1 cellular context compared by ENCODE assay signal in the genomic region with DNA sequence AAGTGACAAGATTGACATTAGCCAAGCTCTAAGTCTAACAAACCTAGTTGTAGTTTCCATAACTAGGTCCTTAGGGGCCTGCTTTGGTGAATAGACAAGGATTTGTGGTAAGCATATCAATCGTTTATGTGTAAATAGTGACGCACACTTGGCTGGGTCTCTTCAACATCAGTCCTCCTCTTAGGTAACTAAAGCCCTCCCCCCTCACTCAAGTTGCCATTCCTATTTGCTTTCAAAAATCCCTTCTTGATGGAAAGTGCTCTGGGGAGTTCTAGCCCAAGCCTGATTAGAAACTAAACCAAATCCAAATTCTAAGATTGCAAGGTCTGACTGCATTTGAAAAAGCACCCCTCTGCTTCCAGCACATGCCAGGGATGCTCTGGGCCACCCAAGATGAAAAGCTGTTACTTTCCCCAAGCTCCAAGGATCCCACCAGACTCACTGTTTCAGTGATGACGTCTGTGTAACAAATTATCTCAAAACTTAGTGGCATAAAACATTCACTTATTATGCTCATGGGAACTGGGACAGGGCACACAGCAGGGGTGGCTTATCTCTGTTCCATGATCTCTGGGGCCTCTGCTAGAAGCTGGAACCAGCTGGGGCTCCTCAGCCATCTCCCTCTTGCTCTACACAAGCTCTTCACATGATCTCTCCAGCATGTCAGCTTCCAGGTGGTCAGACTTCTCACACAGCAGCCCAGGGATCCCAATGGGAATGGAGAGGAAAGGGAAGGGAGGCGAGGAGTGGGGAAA.
TF ChIP-seq lines count a peak whose summit lies in the region.

No MANE protein-coding gene starts in this region.

TF ChIP-seq in HEK293, 187 proteins besides CTCF, POLR2A, EP300 and RAD21 (continued from another document and continues in another):
- TF ChIP-seq, protein P1, sequence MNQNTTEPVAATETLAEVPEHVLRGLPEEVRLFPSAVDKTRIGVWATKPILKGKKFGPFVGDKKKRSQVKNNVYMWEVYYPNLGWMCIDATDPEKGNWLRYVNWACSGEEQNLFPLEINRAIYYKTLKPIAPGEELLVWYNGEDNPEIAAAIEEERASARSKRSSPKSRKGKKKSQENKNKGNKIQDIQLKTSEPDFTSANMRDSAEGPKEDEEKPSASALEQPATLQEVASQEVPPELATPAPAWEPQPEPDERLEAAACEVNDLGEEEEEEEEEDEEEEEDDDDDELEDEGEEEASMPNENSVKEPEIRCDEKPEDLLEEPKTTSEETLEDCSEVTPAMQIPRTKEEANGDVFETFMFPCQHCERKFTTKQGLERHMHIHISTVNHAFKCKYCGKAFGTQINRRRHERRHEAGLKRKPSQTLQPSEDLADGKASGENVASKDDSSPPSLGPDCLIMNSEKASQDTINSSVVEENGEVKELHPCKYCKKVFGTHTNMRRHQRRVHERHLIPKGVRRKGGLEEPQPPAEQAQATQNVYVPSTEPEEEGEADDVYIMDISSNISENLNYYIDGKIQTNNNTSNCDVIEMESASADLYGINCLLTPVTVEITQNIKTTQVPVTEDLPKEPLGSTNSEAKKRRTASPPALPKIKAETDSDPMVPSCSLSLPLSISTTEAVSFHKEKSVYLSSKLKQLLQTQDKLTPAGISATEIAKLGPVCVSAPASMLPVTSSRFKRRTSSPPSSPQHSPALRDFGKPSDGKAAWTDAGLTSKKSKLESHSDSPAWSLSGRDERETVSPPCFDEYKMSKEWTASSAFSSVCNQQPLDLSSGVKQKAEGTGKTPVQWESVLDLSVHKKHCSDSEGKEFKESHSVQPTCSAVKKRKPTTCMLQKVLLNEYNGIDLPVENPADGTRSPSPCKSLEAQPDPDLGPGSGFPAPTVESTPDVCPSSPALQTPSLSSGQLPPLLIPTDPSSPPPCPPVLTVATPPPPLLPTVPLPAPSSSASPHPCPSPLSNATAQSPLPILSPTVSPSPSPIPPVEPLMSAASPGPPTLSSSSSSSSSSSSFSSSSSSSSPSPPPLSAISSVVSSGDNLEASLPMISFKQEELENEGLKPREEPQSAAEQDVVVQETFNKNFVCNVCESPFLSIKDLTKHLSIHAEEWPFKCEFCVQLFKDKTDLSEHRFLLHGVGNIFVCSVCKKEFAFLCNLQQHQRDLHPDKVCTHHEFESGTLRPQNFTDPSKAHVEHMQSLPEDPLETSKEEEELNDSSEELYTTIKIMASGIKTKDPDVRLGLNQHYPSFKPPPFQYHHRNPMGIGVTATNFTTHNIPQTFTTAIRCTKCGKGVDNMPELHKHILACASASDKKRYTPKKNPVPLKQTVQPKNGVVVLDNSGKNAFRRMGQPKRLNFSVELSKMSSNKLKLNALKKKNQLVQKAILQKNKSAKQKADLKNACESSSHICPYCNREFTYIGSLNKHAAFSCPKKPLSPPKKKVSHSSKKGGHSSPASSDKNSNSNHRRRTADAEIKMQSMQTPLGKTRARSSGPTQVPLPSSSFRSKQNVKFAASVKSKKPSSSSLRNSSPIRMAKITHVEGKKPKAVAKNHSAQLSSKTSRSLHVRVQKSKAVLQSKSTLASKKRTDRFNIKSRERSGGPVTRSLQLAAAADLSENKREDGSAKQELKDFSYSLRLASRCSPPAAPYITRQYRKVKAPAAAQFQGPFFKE (tag by site-specific recombination; IDR thresholded peaks at IDR 0.05; ENCODE audit: borderline replicate concordance) = no peak
- TF ChIP-seq ZNF521 (tag by site-specific recombination; IDR thresholded peaks at IDR 0.05) (no peak), ZNF2 (tag by site-specific recombination; IDR thresholded peaks at IDR 0.05) (0 out of 2 replicates have a peak, but pooled peaks have one; percentile 21), ZNF510 (tag by site-specific recombination; IDR thresholded peaks at IDR 0.05; ENCODE audit: insufficient replicate concordance) (no peak), ZNF621 (tag by site-specific recombination; IDR thresholded peaks at IDR 0.05) (no peak), ZNF623 (tag by site-specific recombination; IDR thresholded peaks at IDR 0.05) (peak; percentile 18; the same call in 1 of the 2 replicates), ZFP69B (tag by site-specific recombination; IDR thresholded peaks at IDR 0.05) (peak; percentile 35; the same call in 1 of the 2 replicates), ZNF792 (tag by site-specific recombination; IDR thresholded peaks at IDR 0.05) (no peak), ZNF629 (tag by site-specific recombination; IDR thresholded peaks at IDR 0.05) (peak; percentile 97), ZNF311 (tag by site-specific recombination; IDR thresholded peaks at IDR 0.05; ENCODE audit: borderline replicate concordance) (no peak), ZNF132 (tag by site-specific recombination; IDR thresholded peaks at IDR 0.05; ENCODE audit: borderline replicate concordance) (no peak), ZNF223 (tag by site-specific recombination; IDR thresholded peaks at IDR 0.05) (no peak), ZNF354C (tag by site-specific recombination; IDR thresholded peaks at IDR 0.05; ENCODE audit: borderline replicate concordance, low read depth) (no peak), ZNF155 (tag by site-specific recombination; IDR thresholded peaks at IDR 0.05) (no peak), ZNF239 (tag by site-specific recombination; IDR thresholded peaks at IDR 0.05) (no peak), ZBTB48 (tag by site-specific recombination; IDR thresholded peaks at IDR 0.05) (peak; percentile 80), ZFP37 (tag by site-specific recombination; IDR thresholded peaks at IDR 0.05) (0 out of 2 replicates have a peak, but pooled peaks have one; percentile 9), ZNF391 (tag by site-specific recombination; IDR thresholded peaks at IDR 0.05; ENCODE audit: borderline replicate concordance, low read depth) (peak; percentile 80; the same call in 1 of the 2 replicates), ZSCAN16 (tag by site-specific recombination; IDR thresholded peaks at IDR 0.05) (no peak), ZNF561 (tag by site-specific recombination; IDR thresholded peaks at IDR 0.05; ENCODE audit: borderline replicate concordance) (peak; percentile 63), ZNF664 (tag by site-specific recombination; IDR thresholded peaks at IDR 0.05) (no peak), ZNF670 (tag by site-specific recombination; IDR thresholded peaks at IDR 0.05; ENCODE audit: low read depth) (no peak)
- TF ChIP-seq, protein P2, sequence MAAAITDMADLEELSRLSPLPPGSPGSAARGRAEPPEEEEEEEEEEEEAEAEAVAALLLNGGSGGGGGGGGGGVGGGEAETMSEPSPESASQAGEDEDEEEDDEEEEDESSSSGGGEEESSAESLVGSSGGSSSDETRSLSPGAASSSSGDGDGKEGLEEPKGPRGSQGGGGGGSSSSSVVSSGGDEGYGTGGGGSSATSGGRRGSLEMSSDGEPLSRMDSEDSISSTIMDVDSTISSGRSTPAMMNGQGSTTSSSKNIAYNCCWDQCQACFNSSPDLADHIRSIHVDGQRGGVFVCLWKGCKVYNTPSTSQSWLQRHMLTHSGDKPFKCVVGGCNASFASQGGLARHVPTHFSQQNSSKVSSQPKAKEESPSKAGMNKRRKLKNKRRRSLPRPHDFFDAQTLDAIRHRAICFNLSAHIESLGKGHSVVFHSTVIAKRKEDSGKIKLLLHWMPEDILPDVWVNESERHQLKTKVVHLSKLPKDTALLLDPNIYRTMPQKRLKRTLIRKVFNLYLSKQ (tag by site-specific recombination; IDR thresholded peaks at IDR 0.05; ENCODE audit: borderline replicate concordance) = no peak
- TF ChIP-seq, protein P3, sequence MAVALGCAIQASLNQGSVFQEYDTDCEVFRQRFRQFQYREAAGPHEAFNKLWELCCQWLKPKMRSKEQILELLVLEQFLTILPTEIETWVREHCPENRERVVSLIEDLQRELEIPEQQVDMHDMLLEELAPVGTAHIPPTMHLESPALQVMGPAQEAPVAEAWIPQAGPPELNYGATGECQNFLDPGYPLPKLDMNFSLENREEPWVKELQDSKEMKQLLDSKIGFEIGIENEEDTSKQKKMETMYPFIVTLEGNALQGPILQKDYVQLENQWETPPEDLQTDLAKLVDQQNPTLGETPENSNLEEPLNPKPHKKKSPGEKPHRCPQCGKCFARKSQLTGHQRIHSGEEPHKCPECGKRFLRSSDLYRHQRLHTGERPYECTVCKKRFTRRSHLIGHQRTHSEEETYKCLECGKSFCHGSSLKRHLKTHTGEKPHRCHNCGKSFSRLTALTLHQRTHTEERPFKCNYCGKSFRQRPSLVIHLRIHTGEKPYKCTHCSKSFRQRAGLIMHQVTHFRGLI (tag by site-specific recombination; IDR thresholded peaks at IDR 0.05) = no peak
- TF ChIP-seq, protein P4, sequence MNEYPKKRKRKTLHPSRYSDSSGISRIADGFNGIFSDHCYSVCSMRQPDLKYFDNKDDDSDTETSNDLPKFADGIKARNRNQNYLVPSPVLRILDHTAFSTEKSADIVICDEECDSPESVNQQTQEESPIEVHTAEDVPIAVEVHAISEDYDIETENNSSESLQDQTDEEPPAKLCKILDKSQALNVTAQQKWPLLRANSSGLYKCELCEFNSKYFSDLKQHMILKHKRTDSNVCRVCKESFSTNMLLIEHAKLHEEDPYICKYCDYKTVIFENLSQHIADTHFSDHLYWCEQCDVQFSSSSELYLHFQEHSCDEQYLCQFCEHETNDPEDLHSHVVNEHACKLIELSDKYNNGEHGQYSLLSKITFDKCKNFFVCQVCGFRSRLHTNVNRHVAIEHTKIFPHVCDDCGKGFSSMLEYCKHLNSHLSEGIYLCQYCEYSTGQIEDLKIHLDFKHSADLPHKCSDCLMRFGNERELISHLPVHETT (tag by site-specific recombination; IDR thresholded peaks at IDR 0.05) = peak; percentile 64
- TF ChIP-seq, protein P5, sequence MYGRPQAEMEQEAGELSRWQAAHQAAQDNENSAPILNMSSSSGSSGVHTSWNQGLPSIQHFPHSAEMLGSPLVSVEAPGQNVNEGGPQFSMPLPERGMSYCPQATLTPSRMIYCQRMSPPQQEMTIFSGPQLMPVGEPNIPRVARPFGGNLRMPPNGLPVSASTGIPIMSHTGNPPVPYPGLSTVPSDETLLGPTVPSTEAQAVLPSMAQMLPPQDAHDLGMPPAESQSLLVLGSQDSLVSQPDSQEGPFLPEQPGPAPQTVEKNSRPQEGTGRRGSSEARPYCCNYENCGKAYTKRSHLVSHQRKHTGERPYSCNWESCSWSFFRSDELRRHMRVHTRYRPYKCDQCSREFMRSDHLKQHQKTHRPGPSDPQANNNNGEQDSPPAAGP (tag by site-specific recombination; IDR thresholded peaks at IDR 0.05) = peak; percentile 79
- TF ChIP-seq, protein P6, sequence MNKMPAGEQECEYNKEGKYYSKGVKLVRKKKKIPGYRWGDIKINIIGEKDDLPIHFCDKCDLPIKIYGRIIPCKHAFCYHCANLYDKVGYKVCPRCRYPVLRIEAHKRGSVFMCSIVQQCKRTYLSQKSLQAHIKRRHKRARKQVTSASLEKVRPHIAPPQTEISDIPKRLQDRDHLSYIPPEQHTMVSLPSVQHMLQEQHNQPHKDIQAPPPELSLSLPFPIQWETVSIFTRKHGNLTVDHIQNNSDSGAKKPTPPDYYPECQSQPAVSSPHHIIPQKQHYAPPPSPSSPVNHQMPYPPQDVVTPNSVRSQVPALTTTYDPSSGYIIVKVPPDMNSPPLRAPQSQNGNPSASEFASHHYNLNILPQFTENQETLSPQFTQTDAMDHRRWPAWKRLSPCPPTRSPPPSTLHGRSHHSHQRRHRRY (tag by site-specific recombination; IDR thresholded peaks at IDR 0.05) = no peak
- TF ChIP-seq, protein P7, sequence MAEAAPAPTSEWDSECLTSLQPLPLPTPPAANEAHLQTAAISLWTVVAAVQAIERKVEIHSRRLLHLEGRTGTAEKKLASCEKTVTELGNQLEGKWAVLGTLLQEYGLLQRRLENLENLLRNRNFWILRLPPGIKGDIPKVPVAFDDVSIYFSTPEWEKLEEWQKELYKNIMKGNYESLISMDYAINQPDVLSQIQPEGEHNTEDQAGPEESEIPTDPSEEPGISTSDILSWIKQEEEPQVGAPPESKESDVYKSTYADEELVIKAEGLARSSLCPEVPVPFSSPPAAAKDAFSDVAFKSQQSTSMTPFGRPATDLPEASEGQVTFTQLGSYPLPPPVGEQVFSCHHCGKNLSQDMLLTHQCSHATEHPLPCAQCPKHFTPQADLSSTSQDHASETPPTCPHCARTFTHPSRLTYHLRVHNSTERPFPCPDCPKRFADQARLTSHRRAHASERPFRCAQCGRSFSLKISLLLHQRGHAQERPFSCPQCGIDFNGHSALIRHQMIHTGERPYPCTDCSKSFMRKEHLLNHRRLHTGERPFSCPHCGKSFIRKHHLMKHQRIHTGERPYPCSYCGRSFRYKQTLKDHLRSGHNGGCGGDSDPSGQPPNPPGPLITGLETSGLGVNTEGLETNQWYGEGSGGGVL (tag by site-specific recombination; IDR thresholded peaks at IDR 0.05) = peak; percentile 57; the same call in 1 of the 2 replicates
- TF ChIP-seq, protein P8, sequence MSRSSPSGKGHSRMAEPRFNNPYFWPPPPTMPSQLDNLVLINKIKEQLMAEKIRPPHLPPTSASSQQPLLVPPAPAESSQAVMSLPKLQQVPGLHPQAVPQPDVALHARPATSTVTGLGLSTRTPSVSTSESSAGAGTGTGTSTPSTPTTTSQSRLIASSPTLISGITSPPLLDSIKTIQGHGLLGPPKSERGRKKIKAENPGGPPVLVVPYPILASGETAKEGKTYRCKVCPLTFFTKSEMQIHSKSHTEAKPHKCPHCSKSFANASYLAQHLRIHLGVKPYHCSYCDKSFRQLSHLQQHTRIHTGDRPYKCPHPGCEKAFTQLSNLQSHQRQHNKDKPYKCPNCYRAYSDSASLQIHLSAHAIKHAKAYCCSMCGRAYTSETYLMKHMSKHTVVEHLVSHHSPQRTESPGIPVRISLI (tag by site-specific recombination; IDR thresholded peaks at IDR 0.05) = no peak
- TF ChIP-seq, protein P9, sequence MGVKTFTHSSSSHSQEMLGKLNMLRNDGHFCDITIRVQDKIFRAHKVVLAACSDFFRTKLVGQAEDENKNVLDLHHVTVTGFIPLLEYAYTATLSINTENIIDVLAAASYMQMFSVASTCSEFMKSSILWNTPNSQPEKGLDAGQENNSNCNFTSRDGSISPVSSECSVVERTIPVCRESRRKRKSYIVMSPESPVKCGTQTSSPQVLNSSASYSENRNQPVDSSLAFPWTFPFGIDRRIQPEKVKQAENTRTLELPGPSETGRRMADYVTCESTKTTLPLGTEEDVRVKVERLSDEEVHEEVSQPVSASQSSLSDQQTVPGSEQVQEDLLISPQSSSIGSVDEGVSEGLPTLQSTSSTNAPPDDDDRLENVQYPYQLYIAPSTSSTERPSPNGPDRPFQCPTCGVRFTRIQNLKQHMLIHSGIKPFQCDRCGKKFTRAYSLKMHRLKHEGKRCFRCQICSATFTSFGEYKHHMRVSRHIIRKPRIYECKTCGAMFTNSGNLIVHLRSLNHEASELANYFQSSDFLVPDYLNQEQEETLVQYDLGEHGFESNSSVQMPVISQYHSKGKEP (tag by site-specific recombination; IDR thresholded peaks at IDR 0.05) = peak; percentile 65; the same call in 1 of the 2 replicates
- TF ChIP-seq, protein P10, sequence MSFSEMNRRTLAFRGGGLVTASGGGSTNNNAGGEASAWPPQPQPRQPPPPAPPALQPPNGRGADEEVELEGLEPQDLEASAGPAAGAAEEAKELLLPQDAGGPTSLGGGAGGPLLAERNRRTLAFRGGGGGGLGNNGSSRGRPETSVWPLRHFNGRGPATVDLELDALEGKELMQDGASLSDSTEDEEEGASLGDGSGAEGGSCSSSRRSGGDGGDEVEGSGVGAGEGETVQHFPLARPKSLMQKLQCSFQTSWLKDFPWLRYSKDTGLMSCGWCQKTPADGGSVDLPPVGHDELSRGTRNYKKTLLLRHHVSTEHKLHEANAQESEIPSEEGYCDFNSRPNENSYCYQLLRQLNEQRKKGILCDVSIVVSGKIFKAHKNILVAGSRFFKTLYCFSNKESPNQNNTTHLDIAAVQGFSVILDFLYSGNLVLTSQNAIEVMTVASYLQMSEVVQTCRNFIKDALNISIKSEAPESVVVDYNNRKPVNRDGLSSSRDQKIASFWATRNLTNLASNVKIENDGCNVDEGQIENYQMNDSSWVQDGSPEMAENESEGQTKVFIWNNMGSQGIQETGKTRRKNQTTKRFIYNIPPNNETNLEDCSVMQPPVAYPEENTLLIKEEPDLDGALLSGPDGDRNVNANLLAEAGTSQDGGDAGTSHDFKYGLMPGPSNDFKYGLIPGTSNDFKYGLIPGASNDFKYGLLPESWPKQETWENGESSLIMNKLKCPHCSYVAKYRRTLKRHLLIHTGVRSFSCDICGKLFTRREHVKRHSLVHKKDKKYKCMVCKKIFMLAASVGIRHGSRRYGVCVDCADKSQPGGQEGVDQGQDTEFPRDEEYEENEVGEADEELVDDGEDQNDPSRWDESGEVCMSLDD (tag by site-specific recombination; IDR thresholded peaks at IDR 0.05) = 0 out of 2 replicates have a peak, but pooled peaks have one; percentile 32
